Comparison of ENCODE assay signal across 17 cellular contexts in the genomic region with DNA sequence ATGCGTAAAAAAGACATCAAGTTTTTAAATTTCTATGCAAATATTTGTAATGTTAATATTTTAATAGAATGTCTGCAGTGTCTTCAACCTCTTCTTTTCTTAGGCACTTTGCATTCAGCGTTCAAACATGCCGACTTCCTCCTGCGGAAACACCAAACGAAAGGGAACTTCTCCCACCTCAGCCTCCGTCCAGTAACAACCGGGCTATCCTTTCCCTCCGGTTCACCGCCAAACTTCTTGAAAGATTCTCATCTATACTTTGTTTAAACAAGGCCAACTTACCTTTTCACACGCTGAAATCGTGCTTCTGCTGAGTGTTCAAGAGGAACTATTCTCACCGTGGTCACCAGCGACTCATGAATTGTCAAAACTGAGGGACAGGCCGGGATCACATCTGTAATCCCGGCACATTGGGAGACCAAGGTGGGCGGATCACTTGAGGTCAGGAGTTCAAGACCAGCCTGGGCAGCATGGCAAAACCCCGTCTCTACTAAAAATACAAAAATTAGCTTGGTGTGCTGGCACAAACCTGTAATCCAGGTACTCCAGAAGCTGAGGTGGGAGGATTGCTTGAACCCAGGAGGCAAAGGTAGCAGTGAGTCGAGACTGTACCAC. TPM values are rescaled to one million over a fixed set of nuclear protein-coding genes. Genes with fewer than 3 reads are reported as not detected.
DNase-seq lines count a peak whose midpoint lies in the region; ATAC-seq and TF ChIP-seq lines count a peak whose summit lies in the region.
"Had no signal": no experiment of that assay in that cellular context is flagged by ENCODE, and none has a peak within 500 bp of the region (broad histone marks: within the 10 kb centered on the region; RNA-seq: fewer than 3 reads in every experiment).

No MANE protein-coding gene starts in this region.

- no peaks in the 10 kb centered on the region for H3K9me3 Mint-ChIP-seq in GM23338
- no peaks in the 10 kb centered on the region for H3K9me3 Mint-ChIP-seq in nephron progenitor cell
- no peaks in the 10 kb centered on the region for H3K9me3 Mint-ChIP-seq in activated CD4-positive, alpha-beta T cell treated with anti-CD3 and anti-CD28 coated beads, Interleukin-2, amount 10 ng/mL, durations not matched to agents 7 days and 5 days
- H3K9me3 Mint-ChIP-seq: CD4-positive, alpha-beta T cell had no signal

- H3K36me3 Mint-ChIP-seq in GM23338 (ENCODE audit: low read depth) (no peaks in the 10 kb centered on the region), nephron progenitor cell (ENCODE audit: low read depth) (no peaks in the 10 kb centered on the region)
- H3K36me3 Mint-ChIP-seq in activated CD4-positive, alpha-beta T cell treated with anti-CD3 and anti-CD28 coated beads, Interleukin-2, amount 10 ng/mL, durations not matched to agents 7 days and 5 days (ENCODE audit: low read depth), result no peaks in the 10 kb centered on the region

- no peak for ATAC-seq in GM23338
- ATAC-seq in HG02759 (IDR thresholded peaks at IDR 0.05; ENCODE audit: unreplicated experiment), result no peak
- ATAC-seq in GM19397 (IDR thresholded peaks at IDR 0.05; ENCODE audit: unreplicated experiment), result no peak
- ATAC-seq: K562 had no signal

- H3K27ac Mint-ChIP-seq in GM23338 (no peak overlapping the region), nephron progenitor cell (peak overlapping the region; percentile 69)
- no peak overlapping the region for H3K27ac Mint-ChIP-seq in activated CD4-positive, alpha-beta T cell treated with anti-CD3 and anti-CD28 coated beads, Interleukin-2, amount 10 ng/mL, durations not matched to agents 7 days and 5 days
- H3K27ac Mint-ChIP-seq: CD4-positive, alpha-beta T cell had no signal

- H3K4me3 ChIP-seq in GM23338, result no peak overlapping the region
- H3K4me3 ChIP-seq: GM23248, K562 had no signal

- no peaks in the 10 kb centered on the region for H3F3A ChIP-seq in GM23338 (replicated peaks; ENCODE audit: low read depth)

- H3K9me2 ChIP-seq in GM23338 (ENCODE audit: insufficient read depth), result no peaks in the 10 kb centered on the region

- H3K4me2 ChIP-seq in GM23338, result no peak overlapping the region

- peaks cover 7% of the 10 kb centered on the region for H3K4me1 ChIP-seq in GM23338 (ENCODE audit: insufficient read depth)

- TF ChIP-seq CTCF in GM23338 (conservative IDR thresholded peaks at IDR 0.05; ENCODE audit: low read depth in 2 of 2) (no peak), nephron progenitor cell (IDR thresholded peaks at IDR 0.05) (no peak)

- peak; percentile 11 for DNase-seq in GM23338 (ENCODE audit: low spot score)
- peak; percentile 19 for DNase-seq in RPMI7951 (ENCODE audit: low read depth)
- DNase-seq in nephron progenitor cell, result no peak
- DNase-seq in activated CD4-positive, alpha-beta T cell treated with anti-CD3 and anti-CD28 coated beads, Interleukin-2, amount 10 ng/mL, durations not matched to agents 7 days and 5 days, result no peak
- no peak for DNase-seq in NCI-H1092 (lab: John Stamatoyannopoulos, UW)
- DNase-seq: AML-193; Caco-2; CD4-positive, alpha-beta T cell; GF-D8; GM23248; H7 had no signal

- 0 out of 2 replicates have a peak overlapping the region, but pooled peaks have one; percentile 45 for H3K27ac ChIP-seq in GM23338 (ENCODE audit: low read depth)
- H3K27ac ChIP-seq: C4-2B, GM23248, HL-60 had no signal

- no peak overlapping the region for H3K4me3 Mint-ChIP-seq in GM23338
- H3K4me3 Mint-ChIP-seq in nephron progenitor cell, result no peak overlapping the region
- no peak overlapping the region for H3K4me3 Mint-ChIP-seq in activated CD4-positive, alpha-beta T cell treated with anti-CD3 and anti-CD28 coated beads, Interleukin-2, amount 10 ng/mL, durations not matched to agents 7 days and 5 days
- H3K4me3 Mint-ChIP-seq: CD4-positive, alpha-beta T cell had no signal

- no peaks in the 10 kb centered on the region for H3K36me3 ChIP-seq in GM23338 (ENCODE audit: insufficient read depth)

- H3K4me1 Mint-ChIP-seq in GM23338 (peaks cover 8% of the 10 kb centered on the region), nephron progenitor cell (peaks cover 5% of the 10 kb centered on the region)
- H3K4me1 Mint-ChIP-seq in activated CD4-positive, alpha-beta T cell treated with anti-CD3 and anti-CD28 coated beads, Interleukin-2, amount 10 ng/mL, durations not matched to agents 7 days and 5 days, result no peaks in the 10 kb centered on the region

- no peaks in the 10 kb centered on the region for H3K27me3 ChIP-seq in GM23338 (ENCODE audit: insufficient read depth)

- POLR2A ChIA-PET in activated CD4-positive, alpha-beta T cell treated with anti-CD3 and anti-CD28 coated beads, Interleukin-2, amount 10 ng/mL, durations not matched to agents 7 days and 5 days (lab: Charles Lee), result interaction anchor here (0.5 kb wide), 1 partner anchor 673 kb away, joined by 6 read pairs; no protein-coding TSS in a partner anchor

- no peaks in the 10 kb centered on the region for H3K79me2 ChIP-seq in GM23338 (replicated peaks; ENCODE audit: insufficient read depth)

- H2AFZ ChIP-seq in GM23338, result peak overlapping the region; percentile 63
- H2AFZ ChIP-seq: GM23248 had no signal

- CTCF ChIA-PET in activated CD4-positive, alpha-beta T cell treated with anti-CD3 and anti-CD28 coated beads, Interleukin-2, amount 10 ng/mL, durations not matched to agents 7 days and 5 days (lab: Charles Lee), result no interaction called here

- H3K27me3 Mint-ChIP-seq in GM23338 (ENCODE audit: insufficient read depth, low read depth, poor library complexity) (peaks cover 2% of the 10 kb centered on the region), nephron progenitor cell (ENCODE audit: low read depth, poor library complexity) (no peaks in the 10 kb centered on the region)
- H3K27me3 Mint-ChIP-seq in activated CD4-positive, alpha-beta T cell treated with anti-CD3 and anti-CD28 coated beads, Interleukin-2, amount 10 ng/mL, durations not matched to agents 7 days and 5 days, result no peaks in the 10 kb centered on the region
- H3K27me3 Mint-ChIP-seq: CD4-positive, alpha-beta T cell had no signal

- no peaks in the 10 kb centered on the region for H4K20me1 ChIP-seq in GM23338 (replicated peaks; ENCODE audit: insufficient read depth)

TF ChIP-seq in GM23338, 12 proteins besides CTCF, POLR2A, EP300 and RAD21 (continues in another document):
- TF ChIP-seq, protein P1, sequence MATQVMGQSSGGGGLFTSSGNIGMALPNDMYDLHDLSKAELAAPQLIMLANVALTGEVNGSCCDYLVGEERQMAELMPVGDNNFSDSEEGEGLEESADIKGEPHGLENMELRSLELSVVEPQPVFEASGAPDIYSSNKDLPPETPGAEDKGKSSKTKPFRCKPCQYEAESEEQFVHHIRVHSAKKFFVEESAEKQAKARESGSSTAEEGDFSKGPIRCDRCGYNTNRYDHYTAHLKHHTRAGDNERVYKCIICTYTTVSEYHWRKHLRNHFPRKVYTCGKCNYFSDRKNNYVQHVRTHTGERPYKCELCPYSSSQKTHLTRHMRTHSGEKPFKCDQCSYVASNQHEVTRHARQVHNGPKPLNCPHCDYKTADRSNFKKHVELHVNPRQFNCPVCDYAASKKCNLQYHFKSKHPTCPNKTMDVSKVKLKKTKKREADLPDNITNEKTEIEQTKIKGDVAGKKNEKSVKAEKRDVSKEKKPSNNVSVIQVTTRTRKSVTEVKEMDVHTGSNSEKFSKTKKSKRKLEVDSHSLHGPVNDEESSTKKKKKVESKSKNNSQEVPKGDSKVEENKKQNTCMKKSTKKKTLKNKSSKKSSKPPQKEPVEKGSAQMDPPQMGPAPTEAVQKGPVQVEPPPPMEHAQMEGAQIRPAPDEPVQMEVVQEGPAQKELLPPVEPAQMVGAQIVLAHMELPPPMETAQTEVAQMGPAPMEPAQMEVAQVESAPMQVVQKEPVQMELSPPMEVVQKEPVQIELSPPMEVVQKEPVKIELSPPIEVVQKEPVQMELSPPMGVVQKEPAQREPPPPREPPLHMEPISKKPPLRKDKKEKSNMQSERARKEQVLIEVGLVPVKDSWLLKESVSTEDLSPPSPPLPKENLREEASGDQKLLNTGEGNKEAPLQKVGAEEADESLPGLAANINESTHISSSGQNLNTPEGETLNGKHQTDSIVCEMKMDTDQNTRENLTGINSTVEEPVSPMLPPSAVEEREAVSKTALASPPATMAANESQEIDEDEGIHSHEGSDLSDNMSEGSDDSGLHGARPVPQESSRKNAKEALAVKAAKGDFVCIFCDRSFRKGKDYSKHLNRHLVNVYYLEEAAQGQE (IDR thresholded peaks at IDR 0.05; ENCODE audit: unreplicated experiment), result no peak
- TF ChIP-seq STAT1 (IDR thresholded peaks at IDR 0.05; ENCODE audit: unreplicated experiment), result no peak
- TF ChIP-seq NANOG (IDR thresholded peaks at IDR 0.05; ENCODE audit: borderline replicate concordance), result no peak

RNA-seq across cellular contexts. Expression of a gene that starts 44.8 kb away (rescaled TPM):
- 587 and 609 TPM in 2 replicates for total RNA-seq in GM23338 (2014; rRNA removed; shearing (Covaris generic))
- polyA plus RNA-seq in GM23338 (2016; fragmentation: Nextera tagmentation; extraction: Ambion mirVana), result 262 and 279 TPM in 2 replicates
- total RNA-seq in RPMI7951 (2014; rRNA removed; shearing (Covaris generic)), result 15.2 and 20.7 TPM in 2 replicates
- not detected for total RNA-seq in activated CD4-positive, alpha-beta T cell treated with anti-CD3 and anti-CD28 coated beads, Interleukin-2, amount 10 ng/mL, durations not matched to agents 7 days and 5 days
- total RNA-seq: CD4-positive, alpha-beta T cell; HT1080 had no signal

Comparison
In these comparisons a context has a peak if more than half of its experiments do, and no peak if none do; other contexts are left out.
1. DNase-seq: peak in GM23338 (single experiment) and RPMI7951 (single experiment); none in nephron progenitor cell (single experiment), activated CD4-positive, alpha-beta T cell treated with anti-CD3 and anti-CD28 coated beads, Interleukin-2, amount 10 ng/mL, durations not matched to agents 7 days and 5 days (single experiment) and NCI-H1092 (single experiment).
2. RNA of a gene that starts 44.8 kb away (total RNA-seq): 587 to 609 TPM in GM23338; 15.2 to 20.7 TPM in RPMI7951 and not detected in activated CD4-positive, alpha-beta T cell treated with anti-CD3 and anti-CD28 coated beads, Interleukin-2, amount 10 ng/mL, durations not matched to agents 7 days and 5 days; every median in the first group is over 10 times any median in the second.